1 cellular context compared by ENCODE assay signal in the genomic region with DNA sequence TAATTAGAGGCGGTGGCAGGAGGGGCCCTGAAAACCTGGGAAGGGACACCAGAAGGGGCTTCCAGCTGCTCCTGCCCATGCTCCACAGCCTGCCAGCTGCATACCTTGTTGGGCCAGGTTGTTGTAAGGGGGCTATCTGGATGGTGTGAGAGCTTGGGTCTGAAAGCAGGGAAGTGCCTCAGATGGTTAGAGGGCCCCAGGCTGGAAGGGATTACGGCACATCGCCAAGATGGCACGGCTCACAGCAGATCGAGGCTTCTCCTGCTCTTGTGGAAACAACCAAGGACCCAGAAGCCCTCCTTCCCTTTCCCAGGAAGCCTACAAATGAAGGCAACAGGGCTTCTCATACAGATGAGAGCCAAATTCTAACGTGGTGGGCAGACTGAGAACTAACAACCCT.
TF ChIP-seq lines count a peak whose summit lies in the region.

No MANE protein-coding gene starts in this region.

TF ChIP-seq in WTC11, 78 proteins besides CTCF, POLR2A, EP300 and RAD21 (continued from another document):
- TF ChIP-seq, protein P1, sequence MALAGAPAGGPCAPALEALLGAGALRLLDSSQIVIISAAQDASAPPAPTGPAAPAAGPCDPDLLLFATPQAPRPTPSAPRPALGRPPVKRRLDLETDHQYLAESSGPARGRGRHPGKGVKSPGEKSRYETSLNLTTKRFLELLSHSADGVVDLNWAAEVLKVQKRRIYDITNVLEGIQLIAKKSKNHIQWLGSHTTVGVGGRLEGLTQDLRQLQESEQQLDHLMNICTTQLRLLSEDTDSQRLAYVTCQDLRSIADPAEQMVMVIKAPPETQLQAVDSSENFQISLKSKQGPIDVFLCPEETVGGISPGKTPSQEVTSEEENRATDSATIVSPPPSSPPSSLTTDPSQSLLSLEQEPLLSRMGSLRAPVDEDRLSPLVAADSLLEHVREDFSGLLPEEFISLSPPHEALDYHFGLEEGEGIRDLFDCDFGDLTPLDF (CRISPR knock-in tag; IDR thresholded peaks at IDR 0.05): no peak
TF ChIP-seq in WTC11: peak in this region for 6.
